In genomic region chr16:83095926-83096692, GRCh38 we compare ENCODE assay signal across 20 cellular contexts.
DNase-seq lines count a peak whose midpoint lies in the region; ATAC-seq and TF ChIP-seq lines count a peak whose summit lies in the region.
"Had no signal": no experiment of that assay in that cellular context is flagged by ENCODE, and none has a peak within 500 bp of the region (broad histone marks: within the 10 kb centered on the region; RNA-seq: fewer than 3 reads in every experiment).

No MANE protein-coding gene starts in this region.

- H3K4me3 ChIP-seq in prostate gland, result no peak overlapping the region
- no peak overlapping the region for H3K4me3 ChIP-seq in suprapubic skin
- H3K4me3 ChIP-seq: dorsolateral prefrontal cortex, spleen, tibial nerve had no signal

- peak overlapping the region; percentile 12 for H3K27ac Mint-ChIP-seq in activated naive CD4-positive, alpha-beta T cell treated with anti-CD3 and anti-CD28 coated beads, Interleukin-2, amount 50 U/mL, for 24 hours
- H3K27ac Mint-ChIP-seq: stimulated activated effector memory CD8-positive, alpha-beta T cell treated with anti-CD3 and anti-CD28 coated beads, Interleukin-12 subunit alpha, Interleukin-12 subunit beta, amount 100 ng/mL, for 72 hours had no signal

- DNase-seq in activated naive CD4-positive, alpha-beta T cell treated with anti-CD3 and anti-CD28 coated beads, Interleukin-2, amount 50 U/mL, for 16 hours, result no peak
- peak; percentile 2 for DNase-seq in amniotic stem cell (lab: John Stamatoyannopoulos, UW)
- peak; percentile 16 for DNase-seq in hepatic stellate cell (ENCODE audit: low spot score)
- no peak for DNase-seq in prostate gland (ENCODE audit: low spot score)
- no peak for DNase-seq in suprapubic skin (ENCODE audit: low spot score in 2 of 2)
- DNase-seq in activated CD8-positive, alpha-beta memory T cell treated with anti-CD3 and anti-CD28 coated beads, Interleukin-2, amount 50 U/mL, for 4 hours, result no peak
- DNase-seq: activated effector memory CD4-positive, alpha-beta T cell treated with anti-CD3 and anti-CD28 coated beads, Interleukin-2, amount 50 U/mL, for 16 hours; dorsolateral prefrontal cortex; KG1; left ventricle myocardium superior; naive B cell; NCI-H2227 treated with DMSO at 0.1 percent for 48 hours; posterior cingulate gyrus; spleen; T-helper 2 cell had no signal

- H3K4me1 ChIP-seq in prostate gland (replicated peaks) (no peaks in the 10 kb centered on the region), suprapubic skin (no peaks in the 10 kb centered on the region)
- H3K4me1 ChIP-seq: spleen, tibial nerve had no signal

- H3K27me3 Mint-ChIP-seq in activated naive CD4-positive, alpha-beta T cell treated with anti-CD3 and anti-CD28 coated beads, Interleukin-2, amount 50 U/mL, for 24 hours, result peaks cover 1% of the 10 kb centered on the region

- TF ChIP-seq POLR2A in prostate gland (IDR thresholded peaks at IDR 0.05), result no peak
- TF ChIP-seq POLR2A in suprapubic skin (IDR thresholded peaks at IDR 0.05), result no peak

- H3K36me3 ChIP-seq in prostate gland, result no peaks in the 10 kb centered on the region
- H3K36me3 ChIP-seq in suprapubic skin, result no peaks in the 10 kb centered on the region
- H3K36me3 ChIP-seq: spleen, tibial nerve had no signal

- intact Hi-C loops in prostate gland (cut with DNase I), result no loop called here

- 75% methylated on average over 10 of the region's 10 CpGs for WGBS in prostate gland
- WGBS in suprapubic skin, result 69% methylated on average over 10 of the region's 10 CpGs

- TF ChIP-seq CTCF in prostate gland (IDR thresholded peaks at IDR 0.05) (no peak), suprapubic skin (IDR thresholded peaks at IDR 0.05) (no peak)

- no peak overlapping the region for H3K4me3 Mint-ChIP-seq in activated naive CD4-positive, alpha-beta T cell treated with anti-CD3 and anti-CD28 coated beads, Interleukin-2, amount 50 U/mL, for 24 hours
- H3K4me3 Mint-ChIP-seq: naive B cell; stimulated activated effector memory CD8-positive, alpha-beta T cell treated with anti-CD3 and anti-CD28 coated beads, Interleukin-12 subunit alpha, Interleukin-12 subunit beta, amount 100 ng/mL, for 72 hours had no signal

- H3K9me3 ChIP-seq in prostate gland, result no peaks in the 10 kb centered on the region
- H3K9me3 ChIP-seq in suprapubic skin, result peaks cover 17% of the 10 kb centered on the region

- no peak overlapping the region for H3K27ac ChIP-seq in prostate gland
- H3K27ac ChIP-seq in suprapubic skin, result no peak overlapping the region
- H3K27ac ChIP-seq: 22Rv1, dorsolateral prefrontal cortex, spleen, tibial nerve had no signal

- no peak for TF ChIP-seq EP300 in suprapubic skin (IDR thresholded peaks at IDR 0.05)

- no peak for ATAC-seq in HG03439 (IDR thresholded peaks at IDR 0.05; ENCODE audit: unreplicated experiment)
- ATAC-seq: left ventricle myocardium superior; stimulated activated effector memory CD8-positive, alpha-beta T cell treated with anti-CD3 and anti-CD28 coated beads, Interleukin-12 subunit alpha, Interleukin-12 subunit beta, amount 100 ng/mL, for 72 hours had no signal

- no peaks in the 10 kb centered on the region for H3K4me1 Mint-ChIP-seq in activated naive CD4-positive, alpha-beta T cell treated with anti-CD3 and anti-CD28 coated beads, Interleukin-2, amount 50 U/mL, for 24 hours
- H3K4me1 Mint-ChIP-seq: naive B cell; stimulated activated effector memory CD8-positive, alpha-beta T cell treated with anti-CD3 and anti-CD28 coated beads, Interleukin-12 subunit alpha, Interleukin-12 subunit beta, amount 100 ng/mL, for 72 hours had no signal

- H3K27me3 ChIP-seq in prostate gland (replicated peaks; ENCODE audit: insufficient read depth) (no peaks in the 10 kb centered on the region), suprapubic skin (no peaks in the 10 kb centered on the region)
- H3K27me3 ChIP-seq: tibial nerve had no signal

- H3K36me3 Mint-ChIP-seq in activated naive CD4-positive, alpha-beta T cell treated with anti-CD3 and anti-CD28 coated beads, Interleukin-2, amount 50 U/mL, for 24 hours, result no peaks in the 10 kb centered on the region
- H3K36me3 Mint-ChIP-seq: naive B cell; stimulated activated effector memory CD8-positive, alpha-beta T cell treated with anti-CD3 and anti-CD28 coated beads, Interleukin-12 subunit alpha, Interleukin-12 subunit beta, amount 100 ng/mL, for 72 hours had no signal

- H3K9me3 Mint-ChIP-seq in activated naive CD4-positive, alpha-beta T cell treated with anti-CD3 and anti-CD28 coated beads, Interleukin-2, amount 50 U/mL, for 24 hours, result peaks cover 2% of the 10 kb centered on the region

Comparison
In these comparisons a context has a peak if more than half of its experiments do, and no peak if none do; other contexts are left out.
1. DNase-seq: peak in amniotic stem cell (single experiment) and hepatic stellate cell (single experiment); none in activated naive CD4-positive, alpha-beta T cell treated with anti-CD3 and anti-CD28 coated beads, Interleukin-2, amount 50 U/mL, for 16 hours (single experiment), prostate gland (single experiment), suprapubic skin (0 of 2) and activated CD8-positive, alpha-beta memory T cell treated with anti-CD3 and anti-CD28 coated beads, Interleukin-2, amount 50 U/mL, for 4 hours (single experiment).